8 cellular contexts compared by ENCODE assay signal in the genomic region with DNA sequence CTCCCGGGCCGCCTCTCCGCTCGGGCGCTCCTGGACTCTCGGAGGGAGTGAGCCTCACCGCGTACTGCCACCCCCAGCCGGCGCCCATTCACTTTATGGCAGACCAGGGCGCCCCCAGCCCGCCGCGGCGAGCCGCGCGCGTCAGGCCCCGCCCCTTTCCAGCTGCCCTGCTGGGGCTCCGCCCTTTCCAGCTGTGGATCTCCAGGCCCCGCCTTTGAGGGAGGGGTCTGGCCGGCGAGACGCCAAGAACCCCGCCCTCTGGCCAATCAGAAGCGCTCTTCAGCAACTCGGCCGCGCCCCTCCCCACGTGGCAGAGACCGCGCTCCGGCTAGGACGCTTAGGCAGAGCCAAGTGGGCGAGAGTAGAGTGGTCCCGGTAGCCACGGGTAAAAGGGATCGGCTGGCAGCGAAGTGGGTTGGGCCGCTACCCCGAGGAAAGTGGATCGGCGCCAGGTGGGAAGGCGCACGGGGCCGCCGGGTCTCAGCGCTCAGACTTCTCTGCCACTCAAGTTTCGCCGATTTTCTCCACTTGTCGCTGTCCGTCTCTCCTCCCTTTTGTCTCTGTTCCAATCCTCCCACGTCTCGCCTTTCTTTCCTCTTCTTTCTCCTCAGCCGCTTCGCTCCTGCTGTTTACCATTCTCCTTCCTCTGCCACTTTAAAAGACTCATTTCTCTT. TPM values are rescaled to one million over a fixed set of nuclear protein-coding genes. Genes with fewer than 3 reads are reported as not detected.
DNase-seq lines count a peak whose midpoint lies in the region; ATAC-seq and TF ChIP-seq lines count a peak whose summit lies in the region.

Gene PITX3, minus strand, starts transcription at position 69 of the 674 bp plus-strand sequence. CDS start 9,432 bp downstream, outside the sequence.

- H3K4me1 ChIP-seq in hepatocyte (ENCODE audit: insufficient read depth) (peaks cover 4% of the 10 kb centered on the region), vagina (peaks cover 39% of the 10 kb centered on the region)

- H3K27me3 ChIP-seq in MG63 = no peaks in the 10 kb centered on the region
- peaks cover 43% of the 10 kb centered on the region for H3K27me3 ChIP-seq in hepatocyte
- no peaks in the 10 kb centered on the region for H3K27me3 ChIP-seq in vagina

- 2% methylated on average over 37 of the region's 57 CpGs for WGBS in hepatocyte (ENCODE audit: low lambda C conversion rate, missing lambda C conversion rate)

- H3K27ac ChIP-seq in hepatocyte (no peak within 1 kb of the TSS), vagina (peak within 1 kb of the TSS; percentile 15)

- H3K4me3 ChIP-seq in MG63 (peak within 1 kb of the TSS; percentile 67), hepatocyte (peak within 1 kb of the TSS; percentile 43), vagina (peak within 1 kb of the TSS; percentile 53 to 61)

- no peak for TF ChIP-seq POLR2A in vagina (IDR thresholded peaks at IDR 0.05)

- H3K4me2 ChIP-seq in hepatocyte = peak within 1 kb of the TSS; percentile 93

- peak; percentile 40 for ATAC-seq in GM21529 (IDR thresholded peaks at IDR 0.05; ENCODE audit: unreplicated experiment)

- peak within 1 kb of the TSS; percentile 56 for H2AFZ ChIP-seq in hepatocyte

- H3K9me2 ChIP-seq in hepatocyte (replicated peaks; ENCODE audit: insufficient read depth) = no peaks in the 10 kb centered on the region

- TF ChIP-seq CTCF in hepatocyte (IDR thresholded peaks at IDR 0.05; ENCODE audit: poor library complexity) (no peak), vagina (IDR thresholded peaks at IDR 0.05) (no peak)

- peaks cover 9% of the 10 kb centered on the region for H3K79me2 ChIP-seq in hepatocyte

- peaks cover 6% of the 10 kb centered on the region for H4K20me1 ChIP-seq in hepatocyte (ENCODE audit: insufficient read depth, poor library complexity, severe bottlenecking)

- H3K9me3 ChIP-seq in MG63 (no peaks in the 10 kb centered on the region), hepatocyte (ENCODE audit: low read depth) (no peaks in the 10 kb centered on the region), vagina (no peaks in the 10 kb centered on the region)

- DNase-seq in DMS153 (lab: John Stamatoyannopoulos, UW) (peak; percentile 56), MG63 (peak; percentile 92), T1000 (lab: John Stamatoyannopoulos, UW) (peak; percentile 61), astrocyte of the hippocampus (ENCODE audit: low read depth, low spot score) (peak; percentile 96), hepatocyte (ENCODE audit: low spot score) (peak; percentile 97), retina (peak; percentile 90), vagina (ENCODE audit: extremely low spot score in 2 of 2) (no peak)

- H3K36me3 ChIP-seq in MG63 (no peaks in the 10 kb centered on the region), hepatocyte (replicated peaks; ENCODE audit: insufficient read depth, low read depth) (no peaks in the 10 kb centered on the region), vagina (no peaks in the 10 kb centered on the region)

- intact Hi-C loops in vagina (cut with DNase I) = no loop called here

RNA-seq across cellular contexts. Expression of gene PITX3, which starts in this region (rescaled TPM):
- not detected in 2 replicates for total RNA-seq in MG63 (2014; rRNA removed; shearing (Covaris generic); ENCODE audit: low replicate concordance)
- not detected in 2 replicates for total RNA-seq in hepatocyte
- 0.52 and 0.79 TPM in 2 replicates for polyA plus RNA-seq in hepatocyte
- total RNA-seq in vagina = not detected

Comparison
In these comparisons a context has a peak if more than half of its experiments do, and no peak if none do; other contexts are left out.
1. Peak in DNase-seq and H3K4me3 ChIP-seq in MG63; RNA of the gene not detected or under 1 TPM.
2. Peak in DNase-seq, H3K4me3 ChIP-seq and H3K4me2 ChIP-seq in hepatocyte; RNA of the gene not detected or under 1 TPM.
3. DNase-seq: peak in DMS153 (single experiment), T1000 (single experiment), astrocyte of the hippocampus (single experiment) and retina (single experiment); none in vagina (0 of 2).
4. Peak in every context shown above with its lines, with median percentiles within 50 percentile points of each other: H3K4me3 ChIP-seq.